Comparison of ENCODE assay signal across 22 cellular contexts in genomic region chr22:49305966-49306631, GRCh38.
DNase-seq lines count a peak whose midpoint lies in the region; FAIRE-seq and TF ChIP-seq lines count a peak whose summit lies in the region.
"Had no signal": no experiment of that assay in that cellular context is flagged by ENCODE, and none has a peak within 500 bp of the region (broad histone marks: within the 10 kb centered on the region; RNA-seq: fewer than 3 reads in every experiment).

No MANE protein-coding gene starts in this region.

- no peak overlapping the region for H3K14ac ChIP-seq in H1 (ENCODE audit: insufficient read length)

- H3K36me3 ChIP-seq in BLaER1 (no peaks in the 10 kb centered on the region), H1 (ENCODE audit: control insufficient read depth in 2 of 4, insufficient read depth in 4 of 4, low read length in 3 of 4) (no peaks in the 10 kb centered on the region)
- H3K36me3 ChIP-seq: gastroesophageal sphincter, neutrophil had no signal

- H4K8ac ChIP-seq in H1 (ENCODE audit: extremely low read depth, insufficient read depth, low read length): no peak overlapping the region

- WGBS in H1 (ENCODE audit: extremely low coverage in 1 of 2, insufficient coverage in 1 of 2, insufficient read length in 1 of 2, insufficient replicate concordance in 2 of 2, low coverage in 1 of 2, low lambda C conversion rate in 2 of 2, missing lambda C conversion rate in 1 of 2), 2 experiments: 88% methylated on average over 16 of the region's 18 CpGs; no CpG with 5 or more reads in 1 of the 2 experiments

- no peak overlapping the region for H2AFZ ChIP-seq in H1 (ENCODE audit: low read length)

- TF ChIP-seq RAD21 in H1 (IDR thresholded peaks at IDR 0.05 in 1 of 2, conservative IDR thresholded peaks at IDR 0.05 in 1 of 2; ENCODE audit: low read depth in 2 of 2, low read length in 2 of 2): no peak

- H3K23me2 ChIP-seq in H1 (ENCODE audit: low read depth, low read length): no peaks in the 10 kb centered on the region

- H2BK15ac ChIP-seq in H1 (ENCODE audit: low read length): no peak overlapping the region

- peaks cover 0 to 2% (median 0%) of the 10 kb centered on the region in 7 donors for H3K9me3 Mint-ChIP-seq in CD14-positive monocyte
- no peaks in the 10 kb centered on the region for H3K9me3 Mint-ChIP-seq in progenitor cell of endocrine pancreas (ENCODE audit: low read depth)
- H3K9me3 Mint-ChIP-seq: activated CD8-positive, alpha-beta T cell treated with anti-CD3 and anti-CD28 coated beads for 36 hours; activated T-cell treated with anti-CD3 and anti-CD28 coated beads, Interleukin-2, amount 50 U/mL, for 24 hours; IgD-negative memory B cell had no signal

- intact Hi-C loops in CD14-positive monocyte (cut with micrococcal nuclease): no loop called here

- H3K56ac ChIP-seq in H1 (replicated peaks; ENCODE audit: insufficient read length, low read depth, low read length): no peak overlapping the region

- H3K27me3 Mint-ChIP-seq in CD14-positive monocyte (ENCODE audit: low read depth in 3 of 3) (peaks cover 7 to 13% (median 9%) of the 10 kb centered on the region in 3 donors), progenitor cell of endocrine pancreas (peaks cover 23% of the 10 kb centered on the region)

- no peak overlapping the region for H3K18ac ChIP-seq in H1 (ENCODE audit: extremely low read depth, low read length)

- H3K4me3 Mint-ChIP-seq in CD14-positive monocyte (no peak overlapping the region), progenitor cell of endocrine pancreas (ENCODE audit: low read depth) (no peak overlapping the region)
- H3K4me3 Mint-ChIP-seq: activated CD8-positive, alpha-beta T cell treated with anti-CD3 and anti-CD28 coated beads for 36 hours; activated T-cell treated with anti-CD3 and anti-CD28 coated beads, Interleukin-2, amount 50 U/mL, for 24 hours; CD4-positive, alpha-beta memory T cell; IgD-negative memory B cell had no signal

- H3K79me2 ChIP-seq in H1 (ENCODE audit: control insufficient read depth in 1 of 2, insufficient read depth in 2 of 2, low read length in 2 of 2): no peaks in the 10 kb centered on the region

- H3K4me1 ChIP-seq in BLaER1: peaks cover 55% of the 10 kb centered on the region
- H3K4me1 ChIP-seq in H1 (replicated peaks in 1 of 4; ENCODE audit: control insufficient read depth in 3 of 4, insufficient read depth in 4 of 4, low read length in 3 of 4): peaks cover 0 to 4% (median 2%) of the 10 kb centered on the region in 4 experiments; a peak in 4 of 7 replicates

- no peaks in the 10 kb centered on the region for H3K4me1 Mint-ChIP-seq in CD14-positive monocyte
- H3K4me1 Mint-ChIP-seq in progenitor cell of endocrine pancreas (ENCODE audit: low read depth): no peaks in the 10 kb centered on the region
- H3K4me1 Mint-ChIP-seq: CD4-positive, alpha-beta memory T cell; IgD-negative memory B cell had no signal

- H3K9ac ChIP-seq in BLaER1 (no peak overlapping the region), H1 (replicated peaks in 1 of 4; ENCODE audit: extremely low read depth in 1 of 4, low read depth in 3 of 4, low read length in 3 of 4) (no peak overlapping the region)

- H2AK5ac ChIP-seq in H1 (ENCODE audit: low read depth, low read length): no peak overlapping the region

- H4K5ac ChIP-seq in H1 (ENCODE audit: insufficient read length, low read depth, low read length): no peak overlapping the region

- no peak for FAIRE-seq in H1 (lab: Jason Lieb, UNC)
- FAIRE-seq in urothelium cell line (lab: Jason Lieb, UNC): no peak
- FAIRE-seq: keratinocyte had no signal

- CTCF ChIA-PET in H1 (lab: Charles Lee; ENCODE audit: partially characterized antibody): interaction anchor here (0.6 to 5.7 kb wide), 41 partner anchors 10 to 726 kb away, joined by 3 to 95 read pairs (median 4); no protein-coding TSS in a partner anchor

- no peak overlapping the region for H3K23ac ChIP-seq in H1 (ENCODE audit: insufficient read length)

- H3K4me2 ChIP-seq in BLaER1 (peak overlapping the region; percentile 91), H1 (ENCODE audit: insufficient read depth in 1 of 2, low read depth in 2 of 2, low read length in 2 of 2) (no peak overlapping the region)

- H3K9me3 ChIP-seq in BLaER1 (no peaks in the 10 kb centered on the region), H1 (ENCODE audit: insufficient read depth in 2 of 2, low read depth in 1 of 2, low read length in 1 of 2) (no peaks in the 10 kb centered on the region)
- H3K9me3 ChIP-seq: gastroesophageal sphincter, neutrophil had no signal

- H3K4me3 ChIP-seq in BLaER1 (no peak overlapping the region), H1 (ENCODE audit: extremely low read depth in 1 of 4, insufficient read depth in 2 of 4, low read depth in 3 of 4, low read length in 4 of 4) (no peak overlapping the region)
- H3K4me3 ChIP-seq: coronary artery, gastroesophageal sphincter had no signal

- H4K20me1 ChIP-seq in BLaER1 (peaks cover 33% of the 10 kb centered on the region; the same call in 1 of the 2 replicates), H1 (replicated peaks in 1 of 2; ENCODE audit: control insufficient read depth in 1 of 2, insufficient read depth in 2 of 2, low read length in 2 of 2) (peaks cover 0 to 2% of the 10 kb centered on the region in 2 experiments)

- peaks cover 26% of the 10 kb centered on the region for H3K27me3 ChIP-seq in BLaER1
- no peaks in the 10 kb centered on the region; a peak in 1 of 7 replicates for H3K27me3 ChIP-seq in H1 (replicated peaks in 1 of 4; ENCODE audit: control insufficient read depth in 3 of 4, extremely low read depth in 1 of 4, insufficient read depth in 3 of 4, low read length in 3 of 4)

- no peak overlapping the region for H2BK120ac ChIP-seq in H1 (replicated peaks; ENCODE audit: low read depth, low read length)

- no peak overlapping the region for H4K91ac ChIP-seq in H1 (replicated peaks; ENCODE audit: insufficient read length, low read length)

- H3K27ac ChIP-seq in BLaER1: no peak overlapping the region
- H3K27ac ChIP-seq in H1 (ENCODE audit: low read depth, low read length): no peak overlapping the region
- H3K27ac ChIP-seq: coronary artery, gastroesophageal sphincter, neutrophil had no signal

- no peaks in the 10 kb centered on the region for H3K79me1 ChIP-seq in H1 (ENCODE audit: low read depth, low read length)

- DNase-seq in CD14-positive monocyte (ENCODE audit: low spot score) (peak; percentile 19), H1 (ENCODE audit: low read depth in 1 of 2, low spot score in 2 of 2) (peak in 1 of 2 experiments; percentile 38), progenitor cell of endocrine pancreas (ENCODE audit: low spot score, unreplicated experiment) (peak; percentile 5), AG20443 (ENCODE audit: low spot score) (no peak), urothelium cell line (ENCODE audit: low spot score) (no peak)
- no peak for DNase-seq in NK-92 treated with Interleukin-12 subunit alpha and Interleukin-12 subunit beta, amount 100 ng/mL, for 24 hours (lab: John Stamatoyannopoulos, UW)
- DNase-seq: activated CD8-positive, alpha-beta T cell treated with anti-CD3 and anti-CD28 coated beads for 36 hours; activated naive CD4-positive, alpha-beta T cell; amniotic stem cell; CD4-positive, alpha-beta memory T cell; NCI-H1417; NCI-H446 treated with DMSO at 0.1 percent for 48 hours; SIG-M5; stimulated activated CD4-positive, alpha-beta T cell treated with anti-CD3 and anti-CD28 coated beads, Interleukin-4, amount 100 ng/mL, for 24 hours; stimulated activated naive CD4-positive, alpha-beta T cell had no signal

- H3K4ac ChIP-seq in H1 (replicated peaks; ENCODE audit: insufficient read length, low read depth, low read length): no peak overlapping the region

- POLR2A ChIA-PET in H1 (lab: Charles Lee; ENCODE audit: partially characterized antibody): no interaction called here

- no peak for TF ChIP-seq CTCF in CD14-positive monocyte (IDR thresholded peaks at IDR 0.05)
- TF ChIP-seq CTCF in H1 (IDR thresholded peaks at IDR 0.05; ENCODE audit: control extremely low read depth in 1 of 3, insufficient read depth in 1 of 3, low read depth in 1 of 3, low read length in 3 of 3): no peak
- no peak for TF ChIP-seq CTCF in progenitor cell of endocrine pancreas (IDR thresholded peaks at IDR 0.05; ENCODE audit: unreplicated experiment)

- no peak overlapping the region for H2BK5ac ChIP-seq in H1 (ENCODE audit: low read depth, low read length)

- no peak for TF ChIP-seq EP300 in H1 (IDR thresholded peaks at IDR 0.05; ENCODE audit: borderline replicate concordance in 1 of 2, low read depth in 2 of 2, low read length in 2 of 2)

- no peak for TF ChIP-seq POLR2A in H1 (IDR thresholded peaks at IDR 0.05; ENCODE audit: control extremely low read depth in 1 of 2, low read depth in 2 of 2, low read length in 2 of 2)

- no peak overlapping the region for H2BK20ac ChIP-seq in H1 (ENCODE audit: low read length)

- no peaks in the 10 kb centered on the region for H3K36me3 Mint-ChIP-seq in CD14-positive monocyte
- no peaks in the 10 kb centered on the region for H3K36me3 Mint-ChIP-seq in progenitor cell of endocrine pancreas (ENCODE audit: insufficient read depth)
- H3K36me3 Mint-ChIP-seq: CD4-positive, alpha-beta memory T cell; IgD-negative memory B cell had no signal

- peak overlapping the region; percentile 75; the same call in 1 of the 2 replicates for H2BK12ac ChIP-seq in H1 (ENCODE audit: low read depth, low read length)

- H3K27ac Mint-ChIP-seq in CD14-positive monocyte (no peak overlapping the region), progenitor cell of endocrine pancreas (no peak overlapping the region)
- H3K27ac Mint-ChIP-seq: activated CD8-positive, alpha-beta T cell treated with anti-CD3 and anti-CD28 coated beads for 36 hours; activated T-cell treated with anti-CD3 and anti-CD28 coated beads, Interleukin-2, amount 50 U/mL, for 24 hours; CD4-positive, alpha-beta memory T cell; IgD-negative memory B cell had no signal

TF ChIP-seq in H1, 55 proteins besides CTCF, POLR2A, EP300 and RAD21 (continues in another document):
- TF ChIP-seq EZH2 (IDR thresholded peaks at IDR 0.05; ENCODE audit: low read depth, low read length, severe bottlenecking) (no peak), HDAC6 (IDR thresholded peaks at IDR 0.05; ENCODE audit: low read depth, low read length) (no peak), RXRA (IDR thresholded peaks at IDR 0.05; ENCODE audit: insufficient read depth, low read depth, low read length) (no peak), SUZ12 (IDR thresholded peaks at IDR 0.05; ENCODE audit: low read length) (no peak), USF2 (IDR thresholded peaks at IDR 0.05; ENCODE audit: low read length) (no peak), JUN (IDR thresholded peaks at IDR 0.05; ENCODE audit: low read depth, low read length) (no peak), SRF (IDR thresholded peaks at IDR 0.05; ENCODE audit: low read depth, low read length) (no peak)

Comparison
In these comparisons a context has a peak if more than half of its experiments do, and no peak if none do; other contexts are left out.
1. DNase-seq: peak in CD14-positive monocyte (single experiment) and progenitor cell of endocrine pancreas (single experiment); none in NK-92 treated with Interleukin-12 subunit alpha and Interleukin-12 subunit beta, amount 100 ng/mL, for 24 hours (single experiment), AG20443 (single experiment) and urothelium cell line (single experiment).